In the genomic region with DNA sequence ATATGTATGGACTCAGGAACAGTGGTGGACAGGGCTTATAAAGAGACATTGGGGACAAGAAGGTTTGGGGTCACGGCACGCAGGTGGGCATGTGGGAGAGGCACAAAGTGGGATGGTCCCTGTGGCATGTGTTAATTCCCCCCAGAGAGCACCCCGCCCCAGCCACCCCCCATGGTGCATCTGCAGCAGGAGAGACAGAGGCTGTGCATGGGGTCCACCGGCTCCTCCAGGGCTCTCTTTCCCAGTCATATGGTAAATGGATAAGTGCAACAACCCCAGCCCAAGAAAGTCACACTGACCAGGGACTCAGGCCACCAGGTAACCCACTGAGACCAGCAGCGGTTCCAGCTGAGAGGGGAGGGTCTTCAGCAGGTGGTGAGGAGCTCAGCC, we compare ENCODE assay signal across 33 cellular contexts.
"Had no signal": no experiment of that assay in that cellular context is flagged by ENCODE, and none has a peak within 500 bp of the region (broad histone marks: within the 10 kb centered on the region; RNA-seq: fewer than 3 reads in every experiment).

No MANE protein-coding gene starts in this region.

- H3K27ac Mint-ChIP-seq: activated B cell treated with CpG ODN at 0.5 μM for 24 hours; activated CD8-positive, alpha-beta T cell treated with anti-CD3 and anti-CD28 coated beads for 36 hours; activated naive CD4-positive, alpha-beta T cell treated with anti-CD3 and anti-CD28 coated beads for 36 hours; activated naive CD4-positive, alpha-beta T cell treated with anti-CD3 and anti-CD28 coated beads, Interleukin-2, amount 50 U/mL, for 72 hours; T-cell had no signal

- H3K4me3 Mint-ChIP-seq: activated B cell treated with CpG ODN at 0.5 μM for 24 hours; activated CD8-positive, alpha-beta T cell treated with anti-CD3 and anti-CD28 coated beads for 36 hours; activated naive CD4-positive, alpha-beta T cell treated with anti-CD3 and anti-CD28 coated beads for 36 hours; activated T-cell treated with anti-CD3 and anti-CD28 coated beads, Interleukin-2, amount 50 U/mL, for 4 hours; T-cell had no signal

- H3K27me3 ChIP-seq: brain microvascular endothelial cell, Peyer's patch had no signal

- H3K9me3 Mint-ChIP-seq: activated naive CD4-positive, alpha-beta T cell treated with anti-CD3 and anti-CD28 coated beads for 36 hours had no signal

- H3K4me3 ChIP-seq: K562, Peyer's patch had no signal

- H3K4me1 Mint-ChIP-seq: activated B cell treated with CpG ODN at 0.5 μM for 24 hours had no signal

- H3K4me1 ChIP-seq: Peyer's patch had no signal

- ATAC-seq: activated CD8-positive, alpha-beta T cell treated with anti-CD3 and anti-CD28 coated beads for 36 hours; activated naive CD4-positive, alpha-beta T cell treated with anti-CD3 and anti-CD28 coated beads, Interleukin-2, amount 50 U/mL, for 72 hours; activated T-cell treated with anti-CD3 and anti-CD28 coated beads, Interleukin-2, amount 50 U/mL, for 4 hours; K562; PC-3; Right ventricle myocardium inferior; T-cell had no signal

- H3K27me3 Mint-ChIP-seq: activated B cell treated with CpG ODN at 0.5 μM for 24 hours; activated CD8-positive, alpha-beta T cell treated with anti-CD3 and anti-CD28 coated beads for 36 hours had no signal

- H3K27ac ChIP-seq: brain microvascular endothelial cell, Peyer's patch, VCaP had no signal

- H3K9me3 ChIP-seq: Peyer's patch had no signal

- H3K36me3 ChIP-seq: brain microvascular endothelial cell, Peyer's patch had no signal

- H3K36me3 Mint-ChIP-seq: T-cell had no signal

- DNase-seq: activated B cell treated with CpG ODN at 0.5 μM for 24 hours; activated CD4-positive, alpha-beta T cell treated with anti-CD3 and anti-CD28 coated beads for 4 hours; activated CD4-positive, alpha-beta T cell treated with anti-CD3 and anti-CD28 coated beads, Interleukin-2, amount 50 U/mL, for 4 hours; activated CD4-positive, CD25-positive, alpha-beta regulatory T cell treated with anti-CD3 and anti-CD28 coated beads, Interleukin-2, amount 50 U/mL, for 72 hours; activated CD8-positive, alpha-beta T cell treated with anti-CD3 and anti-CD28 coated beads for 36 hours; activated gamma-delta T cell treated with Interleukin-2 at 50 U/mL for 16 hours; activated naive CD4-positive, alpha-beta T cell treated with anti-CD3 and anti-CD28 coated beads for 36 hours; activated T-cell treated with anti-CD3 and anti-CD28 coated beads, Interleukin-2, amount 50 U/mL, for 4 hours; amniotic stem cell; aorta; brain microvascular endothelial cell; central memory CD4-positive, alpha-beta T cell; NCI-H1092 treated with DMSO at 0.1 percent for 48 hours; NCI-H1417; NCI-H146; NCI-H187; NCI-H2029 treated with DMSO at 0.1 percent for 48 hours; NCI-H2107; NCI-H2171; NCI-H510A; NCI-H748 treated with DMSO at 0.1 percent for 48 hours; NK-92 treated with Interleukin-12 subunit alpha and Interleukin-12 subunit beta, amount 100 ng/mL, for 24 hours; PC-3; Peyer's patch; RPMI8226; SIG-M5; T-helper 2 cell; T-helper 9 cell had no signal
